ENCODE assay signal across 8 cellular contexts in genomic region chr1:228378453-228379164, GRCh38. TPM values are rescaled to one million over a fixed set of nuclear protein-coding genes. Genes with fewer than 3 reads are reported as not detected.
DNase-seq lines count a peak whose midpoint lies in the region; ATAC-seq and TF ChIP-seq lines count a peak whose summit lies in the region.

No MANE protein-coding gene starts in this region.

- intact Hi-C loops in thyroid gland (cut with DNase I), result loop anchor here (10.0 kb wide), 2 partner anchors 106 to 164 kb away; partner anchors contain the start of gene RNF187

- DNase-seq in AG08395 (ENCODE audit: low spot score) (peak; percentile 75), HFFc6 (peak; percentile 39), Peyer's patch (peak; percentile 20 to 64 (median 60)), glomerular visceral epithelial cell (ENCODE audit: extremely low spot score) (peak; percentile 48), nucleus accumbens (lab: John Stamatoyannopoulos, UW) (peak in 45 of 56 donors; percentile 6 to 75 (median 45)), thyroid gland (peak; percentile 87)
- DNase-seq in activated naive CD4-positive, alpha-beta T cell treated with anti-CD3 and anti-CD28 coated beads, Interleukin-2, amount 50 U/mL, for 16 hours, result peak; percentile 61

- no peak for ATAC-seq in GM18511 (IDR thresholded peaks at IDR 0.05; ENCODE audit: unreplicated experiment)

- H3K9me3 Mint-ChIP-seq in HFFc6, result no peaks in the 10 kb centered on the region

- H3K27ac ChIP-seq in Peyer's patch (peak overlapping the region in 2 of 4 donors; percentile 25 to 31), thyroid gland (peak overlapping the region; percentile 74 to 82 (median 78))

- no peaks in the 10 kb centered on the region for H3K36me3 Mint-ChIP-seq in HFFc6 (ENCODE audit: low read depth)

- peaks cover 12% of the 10 kb centered on the region for H3K4me1 Mint-ChIP-seq in HFFc6 (ENCODE audit: low read depth)

- no peaks in the 10 kb centered on the region for H3K9me3 ChIP-seq in Peyer's patch
- H3K9me3 ChIP-seq in thyroid gland, result no peaks in the 10 kb centered on the region

- H3K4me1 ChIP-seq in Peyer's patch (peaks cover 0 to 16% (median 7%) of the 10 kb centered on the region in 4 donors), thyroid gland (peaks cover 16 to 33% of the 10 kb centered on the region in 2 donors)

- WGBS in thyroid gland, 2 donors, result 5% methylated on average over 38 to 56 of the region's 70 CpGs

- TF ChIP-seq CTCF in HFFc6 (IDR thresholded peaks at IDR 0.05), result peak; percentile 70
- TF ChIP-seq CTCF in Peyer's patch (IDR thresholded peaks at IDR 0.05), result peak in 4 of 6 experiments; percentile 21 to 52 (median 40)
- TF ChIP-seq CTCF in thyroid gland (IDR thresholded peaks at IDR 0.05), result peak in 5 of 6 experiments; percentile 26 to 77 (median 60)

- H3K27me3 ChIP-seq in Peyer's patch (no peaks in the 10 kb centered on the region), thyroid gland (no peaks in the 10 kb centered on the region)

- no peak overlapping the region for H3K27ac Mint-ChIP-seq in HFFc6

- TF ChIP-seq POLR2A in Peyer's patch (IDR thresholded peaks at IDR 0.05), result no peak
- TF ChIP-seq POLR2A in thyroid gland (IDR thresholded peaks at IDR 0.05), result peak in 1 of 2 donors; percentile 71

- peaks cover 10% of the 10 kb centered on the region for H3K27me3 Mint-ChIP-seq in HFFc6 (ENCODE audit: insufficient read depth)

- no peaks in the 10 kb centered on the region for H3K36me3 ChIP-seq in Peyer's patch
- H3K36me3 ChIP-seq in thyroid gland, result no peaks in the 10 kb centered on the region

- H3K4me3 ChIP-seq in Peyer's patch (peak overlapping the region; percentile 27 to 59 (median 54)), thyroid gland (replicated peaks in 1 of 3) (peak overlapping the region in 2 of 3 donors; percentile 44 to 52)

- peak overlapping the region; percentile 79 for H3K4me3 Mint-ChIP-seq in HFFc6

RNA-seq across cellular contexts. Expression of gene TRIM11, which starts 28.0 kb away (rescaled TPM):
- 10 to 100 TPM; 19.0 to 26.0 (median 21.8) TPM for total RNA-seq in HFFc6 (2021; fragmentation: NEBNext Ultra II Directional; extraction: Animal tissue kit (Norgen Biotek cat#: 25700))
- total RNA-seq in Peyer's patch (10 to 100 TPM; 29.6 to 62.6 (median 32.1) TPM), thyroid gland (10 to 100 TPM; 19.3 to 35.9 (median 24.7) TPM)

RNA-seq across cellular contexts. Expression of gene TRIM17, which starts 38.1 kb away (rescaled TPM):
- total RNA-seq in HFFc6 (2021; fragmentation: NEBNext Ultra II Directional; extraction: Animal tissue kit (Norgen Biotek cat#: 25700)), result under 1 TPM in 3 of 6 experiments, not detected in 3; 0.23 to 0.36 (median 0.30) TPM
- total RNA-seq in Peyer's patch, result 1 to 10 TPM in 2 of 4 donors, not detected in 2; 2.5 to 2.7 TPM
- total RNA-seq in thyroid gland, result 1 to 10 TPM in 3 of 4 donors, not detected in 1; 1.3 to 2.8 (median 2.8) TPM
